Comparison of ENCODE assay signal across 24 cellular contexts in the genomic region with DNA sequence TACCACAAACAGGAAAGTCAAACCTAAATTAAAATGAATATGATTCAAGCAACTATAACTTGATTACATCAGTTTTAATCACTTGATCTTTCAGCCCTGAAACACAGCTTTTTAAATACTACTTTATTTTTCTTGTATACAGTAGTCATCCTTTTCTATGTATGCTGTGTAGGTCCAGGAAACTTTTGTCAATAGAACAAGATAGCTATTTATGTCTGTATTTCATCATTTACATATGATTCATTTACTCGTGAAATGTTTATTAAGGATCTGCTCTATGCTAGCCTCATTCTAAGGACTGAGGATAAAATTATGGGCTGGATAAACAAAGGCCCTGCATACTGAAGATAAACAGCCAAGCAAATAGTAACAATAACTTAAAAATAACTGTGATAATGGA.
"Had no signal": no experiment of that assay in that cellular context is flagged by ENCODE, and none has a peak within 500 bp of the region (broad histone marks: within the 10 kb centered on the region; RNA-seq: fewer than 3 reads in every experiment).

No MANE protein-coding gene starts in this region.

- DNase-seq: activated T-cell treated with anti-CD3 and anti-CD28 coated beads, Interleukin-2, amount 50 U/mL, for 1 hour; adrenal gland; brain microvascular endothelial cell; effector memory CD4-positive, alpha-beta T cell; gastrocnemius medialis; hypothalamus; islet precursor cell; left colon; ovary; spleen; stimulated activated CD4-positive, alpha-beta T cell treated with anti-CD3 and anti-CD28 coated beads, Interleukin-4, amount 100 ng/mL, for 24 hours; stimulated activated naive CD8-positive, alpha-beta T cell treated with anti-CD3 and anti-CD28 coated beads, Interleukin-15, Interleukin-2, amounts not matched to agents 100 U/mL and 50 U/mL, for 24 hours; T-cell; thyroid gland; upper lobe of right lung had no signal

- H3K4me3 ChIP-seq: adrenal gland, ascending aorta, gastrocnemius medialis, ovary, prostate gland, right atrium auricular region, spleen, thyroid gland, upper lobe of right lung had no signal

- H3K36me3 ChIP-seq: adrenal gland, ascending aorta, brain microvascular endothelial cell, gastrocnemius medialis, neutrophil, ovary, prostate gland, right atrium auricular region, spleen, thyroid gland, upper lobe of right lung had no signal

- H3K4me1 Mint-ChIP-seq: central memory CD8-positive, alpha-beta T cell; memory B cell; nephron; T-cell had no signal

- H3K9me3 Mint-ChIP-seq: nephron; T-helper 2 cell treated with Interferon-gamma antibody and Interleukin-4, amounts not matched to agents 5 μg/mL and 100 μg/mL, for 36 hours had no signal

- H3K9me3 ChIP-seq: adrenal gland, ascending aorta, gastrocnemius medialis, neutrophil, ovary, prostate gland, right atrium auricular region, spleen, thyroid gland, upper lobe of right lung had no signal

- H3K36me3 Mint-ChIP-seq: activated naive CD8-positive, alpha-beta T cell; memory B cell; T-cell had no signal

- H3K4me3 Mint-ChIP-seq: activated naive CD8-positive, alpha-beta T cell; central memory CD8-positive, alpha-beta T cell; memory B cell; nephron; T-cell; T-helper 2 cell treated with Interferon-gamma antibody and Interleukin-4, amounts not matched to agents 5 μg/mL and 100 μg/mL, for 36 hours had no signal

- H3K27me3 Mint-ChIP-seq: activated naive CD8-positive, alpha-beta T cell; central memory CD8-positive, alpha-beta T cell; memory B cell; T-cell had no signal

- H3K27ac Mint-ChIP-seq: activated naive CD8-positive, alpha-beta T cell; memory B cell; nephron; T-cell; T-helper 2 cell treated with Interferon-gamma antibody and Interleukin-4, amounts not matched to agents 5 μg/mL and 100 μg/mL, for 36 hours had no signal

- H3K27ac ChIP-seq: adrenal gland, ascending aorta, brain microvascular endothelial cell, gastrocnemius medialis, neutrophil, ovary, prostate gland, right atrium auricular region, spleen, thyroid gland, upper lobe of right lung had no signal

- ATAC-seq: gastrocnemius medialis; left colon; stimulated activated naive CD8-positive, alpha-beta T cell treated with anti-CD3 and anti-CD28 coated beads, Interleukin-15, Interleukin-2, amounts not matched to agents 100 U/mL and 50 U/mL, for 24 hours; T-cell; upper lobe of right lung had no signal
